ENCODE assay signal across 28 cellular contexts in genomic region chr1:3128431-3129132, GRCh38. TPM values are rescaled to one million over a fixed set of nuclear protein-coding genes. Genes with fewer than 3 reads are reported as not detected.
DNase-seq lines count a peak whose midpoint lies in the region; FAIRE-seq and TF ChIP-seq lines count a peak whose summit lies in the region.
"Had no signal": no experiment of that assay in that cellular context is flagged by ENCODE, and none has a peak within 500 bp of the region (broad histone marks: within the 10 kb centered on the region; RNA-seq: fewer than 3 reads in every experiment).

No MANE protein-coding gene starts in this region.

- H2BK120ac ChIP-seq in H9 (ENCODE audit: low read depth, low read length, poor library complexity, severe bottlenecking): no peak overlapping the region

- H2AK5ac ChIP-seq in H9 (ENCODE audit: insufficient read length, low read length): no peak overlapping the region

- no peak overlapping the region for H4K5ac ChIP-seq in H9 (ENCODE audit: insufficient read length, low read depth, low read length)

- TF ChIP-seq CTCF in H9 (conservative IDR thresholded peaks at IDR 0.05) (no peak), nephron progenitor cell (IDR thresholded peaks at IDR 0.05) (no peak), tibial artery (IDR thresholded peaks at IDR 0.05) (no peak), D721Med (IDR thresholded peaks at IDR 0.05; ENCODE audit: insufficient read depth, missing control alignments) (no peak), uterus (IDR thresholded peaks at IDR 0.05) (no peak)

- no peak overlapping the region for H3T11ph ChIP-seq in H9 (ENCODE audit: low read length)

- H3K4me1 Mint-ChIP-seq in H9 (peaks cover 13 to 17% of the 10 kb centered on the region in 2 experiments), nephron progenitor cell (peaks cover 71% of the 10 kb centered on the region)
- H3K4me1 Mint-ChIP-seq: activated CD4-positive, alpha-beta T cell treated with anti-CD3 and anti-CD28 coated beads for 36 hours; activated naive CD4-positive, alpha-beta T cell treated with anti-CD3 and anti-CD28 coated beads, Interleukin-2, amount 10 ng/mL, durations not matched to agents 7 days and 5 days; activated T-helper 17 cell treated with anti-CD3 and anti-CD28 coated beads, Interleukin-2, amount 50 U/mL, for 72 hours; B cell had no signal

- no peak overlapping the region for H3K4ac ChIP-seq in H9 (ENCODE audit: low read depth, low read length)

- no peak overlapping the region for H2AFZ ChIP-seq in H9 (ENCODE audit: low read length)

- WGBS in H9 (ENCODE audit: extremely low coverage, insufficient read length, low lambda C conversion rate): no CpG with 5 or more reads among the region's 26 CpGs

- no peak overlapping the region for H3K14ac ChIP-seq in H9 (ENCODE audit: insufficient read depth, low read length)

- peak overlapping the region; percentile 17 for H3K23ac ChIP-seq in H9 (ENCODE audit: insufficient read length, low read depth, low read length)

- intact Hi-C loops in tibial artery (cut with DNase I; ENCODE audit: low total_unique reads) (loop anchor here (5.0 kb wide), 1 partner anchor 44 kb away; no protein-coding TSS in a partner anchor), uterus (cut with DNase I; ENCODE audit: low total_unique reads) (no loop called here)

- no peak overlapping the region for H2BK20ac ChIP-seq in H9 (ENCODE audit: low read depth, low read length, poor library complexity, severe bottlenecking)

- no peaks in the 10 kb centered on the region for H3K79me1 ChIP-seq in H9 (ENCODE audit: insufficient read depth, low read depth, low read length, poor library complexity, severe bottlenecking)

- H3K27ac ChIP-seq in H9 (ENCODE audit: insufficient read length, low read depth, low read length) (no peak overlapping the region), cingulate gyrus (ENCODE audit: low read depth, low read length) (peak overlapping the region; percentile 72), tibial artery (peak overlapping the region; percentile 90), uterus (no peak overlapping the region)
- H3K27ac ChIP-seq: psoas muscle had no signal

- H3K36me3 ChIP-seq in tibial artery (no peaks in the 10 kb centered on the region), uterus (no peaks in the 10 kb centered on the region)

- H3K9me3 Mint-ChIP-seq in H9: no peaks in the 10 kb centered on the region; a peak in 1 of 5 replicates
- no peaks in the 10 kb centered on the region for H3K9me3 Mint-ChIP-seq in nephron progenitor cell
- H3K9me3 Mint-ChIP-seq: activated naive CD4-positive, alpha-beta T cell treated with anti-CD3 and anti-CD28 coated beads, Interleukin-2, amount 10 ng/mL, durations not matched to agents 7 days and 5 days; activated T-helper 17 cell treated with anti-CD3 and anti-CD28 coated beads, Interleukin-2, amount 50 U/mL, for 72 hours had no signal

- H2BK12ac ChIP-seq in H9 (ENCODE audit: insufficient read length, low read depth, low read length): no peak overlapping the region

- H3K4me3 ChIP-seq in tibial artery: peak overlapping the region; percentile 20 to 27
- no peak overlapping the region for H3K4me3 ChIP-seq in uterus
- H3K4me3 ChIP-seq: GM12878, psoas muscle had no signal

- no peak overlapping the region for H3K4me2 ChIP-seq in H9 (ENCODE audit: insufficient read depth, insufficient read length, low read length)

- H3K4me3 Mint-ChIP-seq in H9 (no peak overlapping the region), nephron progenitor cell (no peak overlapping the region)
- H3K4me3 Mint-ChIP-seq: activated CD4-positive, alpha-beta T cell treated with anti-CD3 and anti-CD28 coated beads for 36 hours; activated CD8-positive, alpha-beta T cell treated with anti-CD3 and anti-CD28 coated beads, Interleukin-2, amount 10 ng/mL, durations not matched to agents 7 days and 5 days; activated naive CD4-positive, alpha-beta T cell treated with anti-CD3 and anti-CD28 coated beads, Interleukin-2, amount 10 ng/mL, durations not matched to agents 7 days and 5 days; activated T-helper 17 cell treated with anti-CD3 and anti-CD28 coated beads, Interleukin-2, amount 50 U/mL, for 72 hours; B cell had no signal

- H3K36me3 Mint-ChIP-seq in H9 (ENCODE audit: insufficient read depth in 1 of 3, low read depth in 3 of 3): no peaks in the 10 kb centered on the region
- H3K36me3 Mint-ChIP-seq in nephron progenitor cell (ENCODE audit: low read depth): no peaks in the 10 kb centered on the region
- H3K36me3 Mint-ChIP-seq: activated naive CD4-positive, alpha-beta T cell treated with anti-CD3 and anti-CD28 coated beads, Interleukin-2, amount 10 ng/mL, durations not matched to agents 7 days and 5 days had no signal

- no peaks in the 10 kb centered on the region for H3K23me2 ChIP-seq in H9 (ENCODE audit: insufficient read length, low read depth, low read length, poor library complexity, severe bottlenecking)

- H4K8ac ChIP-seq in H9 (replicated peaks; ENCODE audit: insufficient read length, low read depth, low read length): peak overlapping the region; percentile 6

- no peak for FAIRE-seq in D721Med (lab: Jason Lieb, UNC)
- FAIRE-seq: GM12878, HepG2, urothelium cell line had no signal

- H2BK15ac ChIP-seq in H9 (ENCODE audit: low read depth, low read length): no peak overlapping the region

- H2BK5ac ChIP-seq in H9 (ENCODE audit: insufficient read length, low read length): no peak overlapping the region

- H3K27ac Mint-ChIP-seq in H9 (peak overlapping the region in 1 of 3 experiments; percentile 27; a peak in 1 of 7 replicates), nephron progenitor cell (peak overlapping the region; percentile 89)
- H3K27ac Mint-ChIP-seq: activated CD4-positive, alpha-beta T cell treated with anti-CD3 and anti-CD28 coated beads for 36 hours; activated CD8-positive, alpha-beta T cell treated with anti-CD3 and anti-CD28 coated beads, Interleukin-2, amount 10 ng/mL, durations not matched to agents 7 days and 5 days; activated naive CD4-positive, alpha-beta T cell treated with anti-CD3 and anti-CD28 coated beads, Interleukin-2, amount 10 ng/mL, durations not matched to agents 7 days and 5 days; activated T-helper 17 cell treated with anti-CD3 and anti-CD28 coated beads, Interleukin-2, amount 50 U/mL, for 72 hours; B cell had no signal

- no peaks in the 10 kb centered on the region for H3K79me2 ChIP-seq in H9 (ENCODE audit: insufficient read depth, low read length)

- H3K4me1 ChIP-seq in H9 (ENCODE audit: insufficient read depth, low read length): no peaks in the 10 kb centered on the region; the same call in 1 of the 2 replicates
- peaks cover 6 to 100% (median 93%) of the 10 kb centered on the region in 4 donors for H3K4me1 ChIP-seq in tibial artery
- H3K4me1 ChIP-seq in uterus: peaks cover 0 to 11% of the 10 kb centered on the region in 2 donors

- H4K91ac ChIP-seq in H9 (ENCODE audit: insufficient read length, low read depth, low read length): no peak overlapping the region

- H3K27me3 Mint-ChIP-seq in H9 (ENCODE audit: low read depth) (peaks cover 3% of the 10 kb centered on the region; the same call in 1 of the 2 replicates), nephron progenitor cell (ENCODE audit: low read depth, poor library complexity) (peaks cover 10% of the 10 kb centered on the region)
- H3K27me3 Mint-ChIP-seq: activated naive CD4-positive, alpha-beta T cell treated with anti-CD3 and anti-CD28 coated beads, Interleukin-2, amount 10 ng/mL, durations not matched to agents 7 days and 5 days had no signal

- H3K9ac ChIP-seq in H9 (ENCODE audit: extremely low read depth, insufficient read length, low read length): no peak overlapping the region

- DNase-seq in H9 (no peak), nephron progenitor cell (no peak), tibial artery (no peak), SW 1271 (lab: John Stamatoyannopoulos, UW) (no peak), D721Med (ENCODE audit: insufficient read length, low spot score) (no peak), uterus (no peak)
- DNase-seq: ACHN; activated CD4-positive, alpha-beta T cell treated with anti-CD3 and anti-CD28 coated beads for 36 hours; activated CD8-positive, alpha-beta T cell treated with anti-CD3 and anti-CD28 coated beads, Interleukin-2, amount 10 ng/mL, durations not matched to agents 7 days and 5 days; activated naive CD4-positive, alpha-beta T cell treated with anti-CD3 and anti-CD28 coated beads, Interleukin-2, amount 10 ng/mL, durations not matched to agents 7 days and 5 days; effector CD4-positive, alpha-beta T cell; HCEC 1CT; hippocampal formation; Karpas-422; mesendoderm; NCI-H1417; NCI-H2029; NCI-H524; psoas muscle; stimulated activated CD4-positive, alpha-beta T cell treated with anti-CD3 and anti-CD28 coated beads, Interleukin-4, amount 100 ng/mL, for 24 hours had no signal

- no peaks in the 10 kb centered on the region for H3K27me3 ChIP-seq in H9 (ENCODE audit: insufficient read depth, low read length)
- H3K27me3 ChIP-seq in tibial artery: no peaks in the 10 kb centered on the region
- H3K27me3 ChIP-seq in uterus: no peaks in the 10 kb centered on the region

- H3K56ac ChIP-seq in H9 (ENCODE audit: insufficient read length, low read depth, low read length): no peak overlapping the region

- no peak for TF ChIP-seq POLR2A in uterus (IDR thresholded peaks at IDR 0.05)

- H3K18ac ChIP-seq in H9 (ENCODE audit: insufficient read length, low read depth, low read length): no peak overlapping the region

- H4K20me1 ChIP-seq in H9 (ENCODE audit: control insufficient read depth, insufficient read depth, insufficient read length): no peaks in the 10 kb centered on the region

- H3K9me3 ChIP-seq in H9 (ENCODE audit: control insufficient read depth, low read depth, low read length) (no peaks in the 10 kb centered on the region), tibial artery (no peaks in the 10 kb centered on the region), uterus (no peaks in the 10 kb centered on the region)
- H3K9me3 ChIP-seq: psoas muscle had no signal

RNA-seq across cellular contexts. Expression of gene PRDM16, which starts 59.6 kb away (rescaled TPM):
- 0.17 and 0.70 TPM in 2 replicates for total RNA-seq in H9 (2021)
- 1 to 10 TPM in 1 of 4 donors, under 1 TPM in 2, not detected in 1; 0.26 to 7.7 (median 0.35) TPM for total RNA-seq in uterus
- total RNA-seq: activated T-helper 17 cell treated with anti-CD3 and anti-CD28 coated beads, Interleukin-2, amount 50 U/mL, for 72 hours; myocyte; T-helper 2 cell treated with Interferon-gamma antibody and Interleukin-4, amounts not matched to agents 100 ng/mL and 5 ng/mL, for 36 hours had no signal

Comparison
In these comparisons a context has a peak if more than half of its experiments do, and no peak if none do; other contexts are left out.
1. H3K27ac ChIP-seq: peak in cingulate gyrus (single experiment) and tibial artery (2 of 2); none in H9 (single experiment) and uterus (0 of 2).
2. H3K4me3 ChIP-seq: peak in tibial artery (2 of 2); none in uterus (0 of 2).